Comparison of ENCODE assay signal across 8 cellular contexts in genomic region chr12:55933158-55933798, GRCh38. TPM values are rescaled to one million over a fixed set of nuclear protein-coding genes. Genes with fewer than 3 reads are reported as not detected.
DNase-seq lines count a peak whose midpoint lies in the region; ATAC-seq, FAIRE-seq and TF ChIP-seq lines count a peak whose summit lies in the region.

No MANE protein-coding gene starts in this region.

- WGBS in right cardiac atrium = 83% methylated on average over 7 of the region's 7 CpGs

- intact Hi-C loops in left ventricle myocardium inferior (cut with micrococcal nuclease) = loop anchor here (10.0 kb wide), 1 partner anchor 108 kb away; the partner anchor contains the start of gene DNAJC14
- intact Hi-C loops in right cardiac atrium (cut with DNase I) = loop anchor here in 2 of 4 donors (5.0 to 10.0 kb wide), 3 partner anchors 98 to 191 kb away; partner anchors contain the start of genes DNAJC14 (in 1 of the 2) and GDF11 (in 1 of the 2)
- intact Hi-C loops in activated T-helper 2 cell treated with anti-CD3 and anti-CD28 coated beads, Interferon-gamma antibody, Interleukin-2, Interleukin-4, amounts not matched to agents 10 μg/mL and 5 μg/mL and 100 μg/mL, durations not matched to agents 14 hours and 24 hours and 36 hours (cut with micrococcal nuclease) = loop anchor here (5.0 kb wide), 1 partner anchor 951 kb away; the partner anchor contains the start of gene TESPA1
- intact Hi-C loops in kidney (cut with DNase I) = no loop called here
- intact Hi-C loops in vagina (cut with DNase I) = loop anchor here (5.0 kb wide), 2 partner anchors 106 to 206 kb away; partner anchors contain the start of genes CD63 and DNAJC14

- TF ChIP-seq CTCF in left ventricle myocardium inferior (IDR thresholded peaks at IDR 0.05; ENCODE audit: borderline replicate concordance) (no peak), kidney (IDR thresholded peaks at IDR 0.05; ENCODE audit: borderline replicate concordance, extremely low read depth, insufficient read depth) (no peak), vagina (IDR thresholded peaks at IDR 0.05) (no peak), GM10266 (IDR thresholded peaks at IDR 0.05; ENCODE audit: control insufficient read depth, insufficient read depth, low read depth, missing control alignments) (no peak)

- ATAC-seq in right cardiac atrium = no peak

- H3K9me3 ChIP-seq in left ventricle myocardium inferior (replicated peaks) (no peaks in the 10 kb centered on the region), right cardiac atrium (ENCODE audit: control insufficient read depth, low read length) (no peaks in the 10 kb centered on the region), kidney (ENCODE audit: control insufficient read depth in 1 of 2, low read length in 2 of 2) (no peaks in the 10 kb centered on the region), vagina (no peaks in the 10 kb centered on the region)

- H3K27me3 ChIP-seq in left ventricle myocardium inferior (ENCODE audit: low read depth) (no peaks in the 10 kb centered on the region), right cardiac atrium (ENCODE audit: control insufficient read depth, insufficient read depth) (no peaks in the 10 kb centered on the region), vagina (no peaks in the 10 kb centered on the region)

- peaks cover 56% of the 10 kb centered on the region for H3K36me3 Mint-ChIP-seq in activated T-helper 2 cell treated with anti-CD3 and anti-CD28 coated beads, Interferon-gamma antibody, Interleukin-2, Interleukin-4, amounts not matched to agents 10 μg/mL and 5 μg/mL and 100 μg/mL, durations not matched to agents 14 hours and 24 hours and 36 hours (ENCODE audit: low read depth)

- no peak for FAIRE-seq in kidney (lab: Jason Lieb, UNC)

- peaks cover 62% of the 10 kb centered on the region for H3K4me1 Mint-ChIP-seq in activated T-helper 2 cell treated with anti-CD3 and anti-CD28 coated beads, Interferon-gamma antibody, Interleukin-2, Interleukin-4, amounts not matched to agents 10 μg/mL and 5 μg/mL and 100 μg/mL, durations not matched to agents 14 hours and 24 hours and 36 hours (ENCODE audit: low read depth)

- H3K27me3 Mint-ChIP-seq in activated T-helper 2 cell treated with anti-CD3 and anti-CD28 coated beads, Interferon-gamma antibody, Interleukin-2, Interleukin-4, amounts not matched to agents 10 μg/mL and 5 μg/mL and 100 μg/mL, durations not matched to agents 14 hours and 24 hours and 36 hours (ENCODE audit: low read depth) = no peaks in the 10 kb centered on the region

- H3K4me1 ChIP-seq in left ventricle myocardium inferior (peaks cover 53% of the 10 kb centered on the region), right cardiac atrium (ENCODE audit: control insufficient read depth, insufficient read depth, low read length) (peaks cover 12% of the 10 kb centered on the region), kidney (ENCODE audit: control insufficient read depth in 1 of 2, insufficient read depth in 1 of 2, low read depth in 1 of 2, low read length in 2 of 2) (peaks cover 0 to 9% of the 10 kb centered on the region in 2 donors), vagina (peaks cover 71% of the 10 kb centered on the region)

- H3K27ac Mint-ChIP-seq in activated T-helper 2 cell treated with anti-CD3 and anti-CD28 coated beads, Interferon-gamma antibody, Interleukin-2, Interleukin-4, amounts not matched to agents 10 μg/mL and 5 μg/mL and 100 μg/mL, durations not matched to agents 14 hours and 24 hours and 36 hours = peak overlapping the region; percentile 81

- DNase-seq in left ventricle myocardium inferior (no peak), right cardiac atrium (no peak), kidney (peak; percentile 64), vagina (ENCODE audit: extremely low spot score in 2 of 2) (no peak), GM10266 (ENCODE audit: extremely low spot score) (no peak), NCI-H748 treated with DMSO at 0.1 percent for 48 hours (lab: John Stamatoyannopoulos, UW) (no peak)
- DNase-seq in activated T-helper 2 cell treated with anti-CD3 and anti-CD28 coated beads, Interferon-gamma antibody, Interleukin-2, Interleukin-4, amounts not matched to agents 10 μg/mL and 5 μg/mL and 100 μg/mL, durations not matched to agents 14 hours and 24 hours and 36 hours (ENCODE audit: low spot score) = no peak
- DNase-seq in stimulated activated CD8-positive, alpha-beta memory T cell treated with anti-CD3 and anti-CD28 coated beads, Interleukin-4, amount 100 ng/mL, for 48 hours = no peak

- H3K9ac ChIP-seq in kidney (ENCODE audit: low read length in 2 of 2) = no peak overlapping the region

- no peaks in the 10 kb centered on the region for H3K9me3 Mint-ChIP-seq in activated T-helper 2 cell treated with anti-CD3 and anti-CD28 coated beads, Interferon-gamma antibody, Interleukin-2, Interleukin-4, amounts not matched to agents 10 μg/mL and 5 μg/mL and 100 μg/mL, durations not matched to agents 14 hours and 24 hours and 36 hours

- H3K4me3 Mint-ChIP-seq in activated T-helper 2 cell treated with anti-CD3 and anti-CD28 coated beads, Interferon-gamma antibody, Interleukin-2, Interleukin-4, amounts not matched to agents 10 μg/mL and 5 μg/mL and 100 μg/mL, durations not matched to agents 14 hours and 24 hours and 36 hours (ENCODE audit: low read depth) = peak overlapping the region; percentile 99

- H3K36me3 ChIP-seq in left ventricle myocardium inferior = no peaks in the 10 kb centered on the region
- no peaks in the 10 kb centered on the region for H3K36me3 ChIP-seq in kidney (ENCODE audit: control insufficient read depth in 1 of 2, insufficient read depth in 2 of 2, low read length in 2 of 2)
- H3K36me3 ChIP-seq in vagina = no peaks in the 10 kb centered on the region

- H3K4me3 ChIP-seq in left ventricle myocardium inferior (peak overlapping the region; percentile 84), right cardiac atrium (ENCODE audit: low read length) (no peak overlapping the region), kidney (ENCODE audit: low read length in 2 of 2) (no peak overlapping the region), vagina (no peak overlapping the region)

- no peak for TF ChIP-seq POLR2A in vagina (IDR thresholded peaks at IDR 0.05)

- no peak overlapping the region for H3K27ac ChIP-seq in left ventricle myocardium inferior (replicated peaks)
- H3K27ac ChIP-seq in right cardiac atrium (ENCODE audit: low read length) = no peak overlapping the region
- H3K27ac ChIP-seq in kidney (ENCODE audit: low read depth in 2 of 2, low read length in 2 of 2) = no peak overlapping the region
- H3K27ac ChIP-seq in vagina = peak overlapping the region; percentile 94

RNA-seq across cellular contexts. Expression of gene DGKA, which starts 2.3 kb away (rescaled TPM):
- total RNA-seq in left ventricle myocardium inferior (6.5 TPM), right cardiac atrium (10 to 100 TPM; 11.3 to 25.9 (median 20.3) TPM), kidney (68.2 TPM), vagina (140 TPM)
- polyA plus RNA-seq in right cardiac atrium (20.3 TPM), kidney (ENCODE audit: insufficient read depth, low read depth, low replicate concordance) (13.2 TPM)
- total RNA-seq in activated T-helper 2 cell treated with anti-CD3 and anti-CD28 coated beads, Interferon-gamma antibody, Interleukin-2, Interleukin-4, amounts not matched to agents 10 μg/mL and 5 μg/mL and 100 μg/mL, durations not matched to agents 14 hours and 24 hours and 36 hours = 218 and 242 TPM in 2 replicates

RNA-seq across cellular contexts. Expression of gene PYM1, which starts 5.6 kb away (rescaled TPM):
- 14.8 TPM for total RNA-seq in left ventricle myocardium inferior
- 10 to 100 TPM; 15.4 to 19.0 (median 16.9) TPM for total RNA-seq in right cardiac atrium
- 25.7 TPM for polyA plus RNA-seq in right cardiac atrium
- total RNA-seq in activated T-helper 2 cell treated with anti-CD3 and anti-CD28 coated beads, Interferon-gamma antibody, Interleukin-2, Interleukin-4, amounts not matched to agents 10 μg/mL and 5 μg/mL and 100 μg/mL, durations not matched to agents 14 hours and 24 hours and 36 hours = 37.5 and 43.4 TPM in 2 replicates
- total RNA-seq in kidney = 29.0 TPM
- 39.7 TPM for polyA plus RNA-seq in kidney (ENCODE audit: insufficient read depth, low read depth, low replicate concordance)
- total RNA-seq in vagina = 25.8 TPM

RNA-seq across cellular contexts. Expression of gene PMEL, which starts 32.6 kb away (rescaled TPM):
- total RNA-seq in left ventricle myocardium inferior (0.16 TPM), right cardiac atrium (1 to 10 TPM in 3 of 4 donors, under 1 TPM in 1; 0.86 to 2.2 (median 1.2) TPM), kidney (1.7 TPM), vagina (1.2 TPM)
- polyA plus RNA-seq in right cardiac atrium (0.45 TPM), kidney (ENCODE audit: insufficient read depth, low read depth, low replicate concordance) (3.5 TPM)
- 0.32 and 0.37 TPM in 2 replicates for total RNA-seq in activated T-helper 2 cell treated with anti-CD3 and anti-CD28 coated beads, Interferon-gamma antibody, Interleukin-2, Interleukin-4, amounts not matched to agents 10 μg/mL and 5 μg/mL and 100 μg/mL, durations not matched to agents 14 hours and 24 hours and 36 hours

RNA-seq across cellular contexts. Expression of gene CDK2, which starts 33.4 kb away (rescaled TPM):
- total RNA-seq in left ventricle myocardium inferior (7.3 TPM), right cardiac atrium (10 to 100 TPM; 12.7 to 17.2 (median 13.6) TPM), kidney (23.2 TPM), vagina (26.0 TPM)
- polyA plus RNA-seq in right cardiac atrium (8.1 TPM), kidney (ENCODE audit: insufficient read depth, low read depth, low replicate concordance) (7.6 TPM)
- 116 and 121 TPM in 2 replicates for total RNA-seq in activated T-helper 2 cell treated with anti-CD3 and anti-CD28 coated beads, Interferon-gamma antibody, Interleukin-2, Interleukin-4, amounts not matched to agents 10 μg/mL and 5 μg/mL and 100 μg/mL, durations not matched to agents 14 hours and 24 hours and 36 hours

RNA-seq across cellular contexts. Expression of gene RAB5B, which starts 40.6 kb away (rescaled TPM):
- total RNA-seq in left ventricle myocardium inferior (111 TPM), right cardiac atrium (100 to 1,000 TPM; 111 to 132 (median 119) TPM), kidney (112 TPM), vagina (80.5 TPM)
- polyA plus RNA-seq in right cardiac atrium (86.4 TPM), kidney (ENCODE audit: insufficient read depth, low read depth, low replicate concordance) (72.5 TPM)
- total RNA-seq in activated T-helper 2 cell treated with anti-CD3 and anti-CD28 coated beads, Interferon-gamma antibody, Interleukin-2, Interleukin-4, amounts not matched to agents 10 μg/mL and 5 μg/mL and 100 μg/mL, durations not matched to agents 14 hours and 24 hours and 36 hours = 47.9 and 51.0 TPM in 2 replicates
